Comparison of ENCODE assay signal across 14 cellular contexts in the genomic region with DNA sequence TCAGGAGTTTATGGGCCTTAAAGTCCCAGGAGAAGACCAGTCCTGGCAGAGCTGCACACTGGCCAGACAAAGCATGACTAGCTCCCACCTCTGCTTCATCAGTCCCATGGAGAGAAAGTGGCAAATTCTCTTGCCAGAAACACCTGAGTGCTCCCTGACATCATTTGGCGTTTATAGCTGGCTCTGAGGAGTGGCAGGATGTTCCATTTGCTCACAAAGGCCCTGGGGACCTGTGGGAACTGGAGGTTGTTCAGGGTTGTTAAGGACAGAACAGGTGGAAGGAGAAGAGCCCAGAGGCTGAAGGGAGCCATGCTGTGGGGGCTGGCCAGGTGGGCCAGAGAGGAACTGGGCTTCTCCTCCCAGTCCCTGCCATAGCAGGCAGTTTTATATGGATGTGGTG. TPM values are rescaled to one million over a fixed set of nuclear protein-coding genes. Genes with fewer than 3 reads are reported as not detected.
DNase-seq lines count a peak whose midpoint lies in the region; ATAC-seq and TF ChIP-seq lines count a peak whose summit lies in the region.
"Had no signal": no experiment of that assay in that cellular context is flagged by ENCODE, and none has a peak within 500 bp of the region (broad histone marks: within the 10 kb centered on the region; RNA-seq: fewer than 3 reads in every experiment).

No MANE protein-coding gene starts in this region.

- TF ChIP-seq POLR2A in vagina (IDR thresholded peaks at IDR 0.05), result no peak

- H3K9me3 ChIP-seq in Loucy (ENCODE audit: insufficient read depth, low read depth, low read length), result no peaks in the 10 kb centered on the region
- H3K9me3 ChIP-seq in vagina, result no peaks in the 10 kb centered on the region
- no peaks in the 10 kb centered on the region for H3K9me3 ChIP-seq in WERI-Rb-1 (ENCODE audit: severe bottlenecking)

- H3K36me3 ChIP-seq in Loucy (ENCODE audit: insufficient read depth, low read length) (no peaks in the 10 kb centered on the region), vagina (no peaks in the 10 kb centered on the region), WERI-Rb-1 (no peaks in the 10 kb centered on the region)

- no peaks in the 10 kb centered on the region for H4K20me1 ChIP-seq in Loucy (ENCODE audit: insufficient read depth, low read length, poor library complexity, severe bottlenecking)

- no peaks in the 10 kb centered on the region for H3K27me3 Mint-ChIP-seq in natural killer cell (ENCODE audit: low read depth in 2 of 2)

- H3K27ac Mint-ChIP-seq in natural killer cell, result peak overlapping the region; percentile 68 to 81
- H3K27ac Mint-ChIP-seq: activated CD4-positive, alpha-beta memory T cell treated with anti-CD3 and anti-CD28 coated beads, Interleukin-2, amount 10 ng/mL, durations not matched to agents 7 days and 5 days; CD4-positive, CD25-positive, alpha-beta regulatory T cell; IgD-negative memory B cell had no signal

- H2AFZ ChIP-seq in Loucy (ENCODE audit: low read length), result no peak overlapping the region
- H2AFZ ChIP-seq: parathyroid adenoma had no signal

- H3K9me2 ChIP-seq in Loucy (replicated peaks; ENCODE audit: low read depth, low read length), result no peaks in the 10 kb centered on the region

- DNase-seq in DMS 273 (lab: John Stamatoyannopoulos, UW; ENCODE audit: unreplicated experiment), result peak; percentile 86
- peak; percentile 33 for DNase-seq in cerebellum (ENCODE audit: low spot score)
- no peak for DNase-seq in natural killer cell
- no peak for DNase-seq in anterior cingulate cortex (lab: John Stamatoyannopoulos, UW)
- no peak for DNase-seq in vagina (ENCODE audit: extremely low spot score in 2 of 2)
- DNase-seq in medulla oblongata (ENCODE audit: extremely low spot score), result no peak
- no peak for DNase-seq in WERI-Rb-1
- DNase-seq: activated CD4-positive, alpha-beta memory T cell treated with anti-CD3 and anti-CD28 coated beads, Interleukin-2, amount 10 ng/mL, durations not matched to agents 7 days and 5 days; activated effector memory CD4-positive, alpha-beta T cell treated with Interleukin-2 at 50 U/mL for 16 hours; CD4-positive, CD25-positive, alpha-beta regulatory T cell; stimulated activated naive CD4-positive, alpha-beta T cell had no signal

- no peaks in the 10 kb centered on the region for H3K27me3 ChIP-seq in Loucy (ENCODE audit: insufficient read depth, low read length, poor library complexity, severe bottlenecking)
- H3K27me3 ChIP-seq in vagina, result no peaks in the 10 kb centered on the region
- no peaks in the 10 kb centered on the region for H3K27me3 ChIP-seq in WERI-Rb-1 (ENCODE audit: insufficient read depth, low read depth, severe bottlenecking)

- H3K4me1 Mint-ChIP-seq in natural killer cell, result peaks cover 59 to 62% of the 10 kb centered on the region in 2 donors
- H3K4me1 Mint-ChIP-seq: activated CD4-positive, alpha-beta memory T cell treated with anti-CD3 and anti-CD28 coated beads, Interleukin-2, amount 10 ng/mL, durations not matched to agents 7 days and 5 days; CD4-positive, CD25-positive, alpha-beta regulatory T cell; IgD-negative memory B cell had no signal

- no peaks in the 10 kb centered on the region for H3K36me3 Mint-ChIP-seq in natural killer cell
- H3K36me3 Mint-ChIP-seq: CD4-positive, CD25-positive, alpha-beta regulatory T cell; IgD-negative memory B cell had no signal

- no peak for TF ChIP-seq CTCF in Loucy (conservative IDR thresholded peaks at IDR 0.05; ENCODE audit: low read length)
- no peak for TF ChIP-seq CTCF in natural killer cell (IDR thresholded peaks at IDR 0.05)
- no peak for TF ChIP-seq CTCF in vagina (IDR thresholded peaks at IDR 0.05)
- no peak for TF ChIP-seq CTCF in WERI-Rb-1 (IDR thresholded peaks at IDR 0.05; ENCODE audit: low read depth, low read length)

- peak overlapping the region; percentile 22 for H3K4me2 ChIP-seq in Loucy (ENCODE audit: low read depth, low read length, poor library complexity, severe bottlenecking)

- peaks cover 21% of the 10 kb centered on the region for H3K4me1 ChIP-seq in Loucy (ENCODE audit: insufficient read depth, low read length, poor library complexity, severe bottlenecking)
- peaks cover 18% of the 10 kb centered on the region for H3K4me1 ChIP-seq in vagina
- H3K4me1 ChIP-seq: parathyroid adenoma had no signal

- H3K79me2 ChIP-seq in Loucy (ENCODE audit: insufficient read depth, low read length), result no peaks in the 10 kb centered on the region
- H3K79me2 ChIP-seq: parathyroid adenoma had no signal

- no peaks in the 10 kb centered on the region for H3F3A ChIP-seq in Loucy (ENCODE audit: low read depth)

- H3K4me3 Mint-ChIP-seq in natural killer cell, result peak overlapping the region; percentile 74
- H3K4me3 Mint-ChIP-seq: activated CD4-positive, alpha-beta memory T cell treated with anti-CD3 and anti-CD28 coated beads, Interleukin-2, amount 10 ng/mL, durations not matched to agents 7 days and 5 days; CD4-positive, CD25-positive, alpha-beta regulatory T cell; IgD-negative memory B cell had no signal

- H3K4me3 ChIP-seq in Loucy (ENCODE audit: low read length, poor library complexity, severe bottlenecking), result no peak overlapping the region
- H3K4me3 ChIP-seq in vagina, result no peak overlapping the region
- no peak overlapping the region for H3K4me3 ChIP-seq in WERI-Rb-1 (ENCODE audit: low read depth, low read length)

- ATAC-seq in natural killer cell, result no peak

- H3K9ac ChIP-seq in Loucy (ENCODE audit: low read depth, low read length, poor library complexity, severe bottlenecking), result no peak overlapping the region
- H3K9ac ChIP-seq: parathyroid adenoma had no signal

- no peaks in the 10 kb centered on the region for H3K9me3 Mint-ChIP-seq in natural killer cell
- H3K9me3 Mint-ChIP-seq: activated CD4-positive, alpha-beta memory T cell treated with anti-CD3 and anti-CD28 coated beads, Interleukin-2, amount 10 ng/mL, durations not matched to agents 7 days and 5 days; IgD-negative memory B cell had no signal

- intact Hi-C loops in natural killer cell (cut with micrococcal nuclease), result no loop called here
- intact Hi-C loops in vagina (cut with DNase I), result no loop called here

- H3K27ac ChIP-seq in vagina (no peak overlapping the region), WERI-Rb-1 (no peak overlapping the region)
- H3K27ac ChIP-seq: parathyroid adenoma had no signal

RNA-seq across cellular contexts. Expression of gene RPL37A, which starts 56.1 kb away (rescaled TPM):
- total RNA-seq in cerebellum (1,512 TPM), natural killer cell (1,000 to 10,000 TPM; 1,429 to 1,793 (median 1,744) TPM), vagina (1,089 TPM)

Comparison
In these comparisons a context has a peak if more than half of its experiments do, and no peak if none do; other contexts are left out.
1. DNase-seq: peak in DMS 273 (single experiment) and cerebellum (single experiment); none in natural killer cell (single experiment), anterior cingulate cortex (0 of 58), vagina (0 of 2), medulla oblongata (single experiment) and WERI-Rb-1 (single experiment).